Comparison of ENCODE assay signal across 2 cellular contexts in genomic region chr5:168877132-168877895, GRCh38.
TF ChIP-seq lines count a peak whose summit lies in the region.

No MANE protein-coding gene starts in this region.

TF ChIP-seq in endothelial cell of umbilical vein, 7 proteins besides CTCF, POLR2A, EP300 and RAD21 (continued from another document):
- no peak for TF ChIP-seq MAX (IDR thresholded peaks at IDR 0.05; ENCODE audit: insufficient read depth, insufficient read length)
- no peak for TF ChIP-seq EZH2 (IDR thresholded peaks at IDR 0.05; ENCODE audit: borderline replicate concordance, low read depth, low read length, severe bottlenecking)
- no peak for TF ChIP-seq FOS (IDR thresholded peaks at IDR 0.05; ENCODE audit: borderline replicate concordance, insufficient read depth, low read length)
- TF ChIP-seq POLR2AphosphoS5 (IDR thresholded peaks at IDR 0.05; ENCODE audit: insufficient read depth, low read depth, low read length) = no peak
- TF ChIP-seq GATA2 (IDR thresholded peaks at IDR 0.05; ENCODE audit: insufficient read depth, insufficient read length, low read depth, low read length) = no peak
- TF ChIP-seq JUN (IDR thresholded peaks at IDR 0.05; ENCODE audit: borderline replicate concordance, insufficient read depth, insufficient read length, low read depth) = no peak

TF ChIP-seq in SK-N-SH treated with all-trans-retinoic acid at 6 μM for 48 hours, 23 proteins besides CTCF, POLR2A, EP300 and RAD21 (continued from another document):
- no peak for TF ChIP-seq TCF4 (CRISPR knock-in tag; IDR thresholded peaks at IDR 0.05; ENCODE audit: borderline replicate concordance)
TF ChIP-seq in SK-N-SH treated with all-trans-retinoic acid at 6 μM for 48 hours: peak in this region for 0.
